Comparison of ENCODE assay signal across 2 cellular contexts in the genomic region with DNA sequence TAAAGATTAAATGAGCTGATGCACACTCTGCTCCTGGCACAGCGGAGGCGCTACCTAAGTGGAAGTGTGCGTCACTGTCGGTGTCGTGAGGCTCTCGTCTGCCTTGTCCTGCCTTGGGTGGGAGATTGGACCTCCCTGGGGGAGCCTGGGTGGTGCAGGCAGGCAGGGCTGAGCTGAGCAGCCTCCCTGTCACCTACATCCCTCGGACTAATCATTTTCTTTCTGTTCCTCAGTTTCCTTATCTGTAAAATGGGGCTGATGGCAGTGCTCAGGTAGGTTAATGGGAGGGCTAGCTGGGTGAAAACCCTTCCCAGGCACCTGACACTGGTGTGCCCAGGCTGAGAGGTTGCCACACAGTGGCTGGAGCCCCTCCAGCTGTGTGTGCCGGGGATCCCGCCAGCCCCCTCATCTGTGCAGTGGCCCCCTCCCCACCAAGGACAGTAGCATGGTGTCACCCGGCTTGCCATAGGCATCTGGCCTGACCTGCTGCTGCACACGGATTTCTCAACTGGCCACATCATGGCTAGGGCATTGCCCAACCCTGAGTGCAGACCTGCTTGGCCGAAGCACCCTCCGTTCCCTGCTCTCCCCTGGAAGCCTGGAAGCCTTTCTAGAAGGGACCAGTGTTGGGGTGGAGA.
TF ChIP-seq lines count a peak whose summit lies in the region.

No MANE protein-coding gene starts in this region.

TF ChIP-seq in IMR-90, 13 proteins besides CTCF, POLR2A, EP300 and RAD21:
- TF ChIP-seq NFE2L2 (IDR thresholded peaks at IDR 0.05; ENCODE audit: low read depth, low read length) (no peak), MXI1 (IDR thresholded peaks at IDR 0.05; ENCODE audit: borderline replicate concordance, low read depth, low read length) (no peak), FOS (IDR thresholded peaks at IDR 0.05; ENCODE audit: low read depth, low read length) (no peak), MAZ (IDR thresholded peaks at IDR 0.05; ENCODE audit: borderline replicate concordance, low read depth, low read length) (no peak), BHLHE40 (IDR thresholded peaks at IDR 0.05; ENCODE audit: low read depth, low read length) (no peak), CHD1 (IDR thresholded peaks at IDR 0.05; ENCODE audit: low read depth, low read length) (no peak), USF2 (IDR thresholded peaks at IDR 0.05; ENCODE audit: low read depth, low read length) (no peak)

TF ChIP-seq in GM12878, 131 proteins besides CTCF, POLR2A, EP300 and RAD21:
- TF ChIP-seq CBX5 (IDR thresholded peaks at IDR 0.05; ENCODE audit: low read depth): no peak
TF ChIP-seq in GM12878: peak in this region for 0.
